In genomic region chr18:79585395-79586370, GRCh38 we compare ENCODE assay signal across 19 cellular contexts.
A peak's percentile ranks its signal among the peaks of the same experiment; 100 is the strongest.
DNase-seq lines count a peak whose midpoint lies in the region; ATAC-seq, FAIRE-seq and TF ChIP-seq lines count a peak whose summit lies in the region.
"Had no signal": no experiment of that assay in that cellular context is flagged by ENCODE, and none has a peak within 500 bp of the region (broad histone marks: within the 10 kb centered on the region; RNA-seq: fewer than 3 reads in every experiment).

No MANE protein-coding gene starts in this region.

- H2BK15ac ChIP-seq in H1 (ENCODE audit: low read length), result no peak overlapping the region

- WGBS in H1 (ENCODE audit: extremely low coverage in 1 of 2, insufficient coverage in 1 of 2, insufficient read length in 1 of 2, insufficient replicate concordance in 2 of 2, low coverage in 1 of 2, low lambda C conversion rate in 2 of 2, missing lambda C conversion rate in 1 of 2), 2 experiments, result 90% methylated on average over 9 of the region's 20 CpGs; no CpG with 5 or more reads in 1 of the 2 experiments

- no peaks in the 10 kb centered on the region for H3K36me3 ChIP-seq in H1 (ENCODE audit: control insufficient read depth in 2 of 4, insufficient read depth in 4 of 4, low read length in 3 of 4)
- H3K36me3 ChIP-seq: Peyer's patch had no signal

- no peak overlapping the region for H2BK20ac ChIP-seq in H1 (ENCODE audit: low read length)

- no peaks in the 10 kb centered on the region for H3K4me1 Mint-ChIP-seq in stimulated activated naive CD8-positive, alpha-beta T cell treated with anti-CD3 and anti-CD28 coated beads, Interleukin-15, amount 100 ng/mL, for 72 hours
- H3K4me1 Mint-ChIP-seq in nephron, result peaks cover 44% of the 10 kb centered on the region
- H3K4me1 Mint-ChIP-seq in activated T-helper 1 cell treated with anti-CD3 and anti-CD28 coated beads, Interleukin-12 subunit alpha, Interleukin-12 subunit beta, Interleukin-2, Interleukin-4 antibody, amounts not matched to agents 30 ng/mL and 10 ng/mL and 1 ng/mL, durations not matched to agents 14 hours and 24 hours and 36 hours (ENCODE audit: low read depth), result no peaks in the 10 kb centered on the region

- H3K14ac ChIP-seq in H1 (ENCODE audit: insufficient read length), result no peak overlapping the region

- H3K4me1 ChIP-seq in H1 (replicated peaks in 1 of 4; ENCODE audit: control insufficient read depth in 3 of 4, insufficient read depth in 4 of 4, low read length in 3 of 4), result peaks cover 0 to 15% (median 8%) of the 10 kb centered on the region in 4 experiments; a peak in 6 of 7 replicates
- H3K4me1 ChIP-seq: Caco-2 had no signal

- no peak for FAIRE-seq in H1 (lab: Jason Lieb, UNC)
- FAIRE-seq: GM19239, HTR-8/SVneo had no signal

- DNase-seq in stimulated activated naive CD8-positive, alpha-beta T cell treated with anti-CD3 and anti-CD28 coated beads, Interleukin-15, amount 100 ng/mL, for 72 hours, result no peak
- DNase-seq in stimulated activated naive CD8-positive, alpha-beta T cell treated with anti-CD3 and anti-CD28 coated beads, Interleukin-15, Interleukin-2, amounts not matched to agents 100 U/mL and 50 U/mL, for 24 hours, result no peak
- DNase-seq in H1 (ENCODE audit: low read depth in 1 of 2, low spot score in 2 of 2), result no peak
- DNase-seq in iPS-NIHi7 (ENCODE audit: extremely low spot score), result no peak
- no peak for DNase-seq in stimulated activated CD4-positive, alpha-beta T cell treated with anti-CD3 and anti-CD28 coated beads, Interleukin-12 subunit alpha, Interleukin-12 subunit beta, amount 100 ng/mL, for 4 hours
- no peak for DNase-seq in activated T-helper 1 cell treated with anti-CD3 and anti-CD28 coated beads, Interleukin-12 subunit alpha, Interleukin-12 subunit beta, Interleukin-2, Interleukin-4 antibody, amounts not matched to agents 30 ng/mL and 10 ng/mL and 1 ng/mL, durations not matched to agents 14 hours and 24 hours and 36 hours (ENCODE audit: low spot score)
- DNase-seq: Caco-2; cortex of kidney; NCI-H1417 treated with DMSO at 0.1 percent for 48 hours; NCI-H774; retina; stimulated activated CD4-positive, alpha-beta T cell treated with anti-CD3 and anti-CD28 coated beads, Interleukin-1b, Interleukin-23, amount 100 ng/mL, for 48 hours; T-cell had no signal

- H3K9ac ChIP-seq in H1 (replicated peaks in 1 of 4; ENCODE audit: extremely low read depth in 1 of 4, low read depth in 3 of 4, low read length in 3 of 4), result no peak overlapping the region

- no peak for TF ChIP-seq EP300 in H1 (IDR thresholded peaks at IDR 0.05; ENCODE audit: borderline replicate concordance in 1 of 2, low read depth in 2 of 2, low read length in 2 of 2)

- H3K4me3 Mint-ChIP-seq in stimulated activated naive CD8-positive, alpha-beta T cell treated with anti-CD3 and anti-CD28 coated beads, Interleukin-15, amount 100 ng/mL, for 72 hours, result no peak overlapping the region
- peak overlapping the region in 2 of 3 experiments; percentile 48 to 69 for H3K4me3 Mint-ChIP-seq in nephron
- no peak overlapping the region for H3K4me3 Mint-ChIP-seq in activated T-helper 1 cell treated with anti-CD3 and anti-CD28 coated beads, Interleukin-12 subunit alpha, Interleukin-12 subunit beta, Interleukin-2, Interleukin-4 antibody, amounts not matched to agents 30 ng/mL and 10 ng/mL and 1 ng/mL, durations not matched to agents 14 hours and 24 hours and 36 hours
- H3K4me3 Mint-ChIP-seq: memory B cell, T-cell had no signal

- H3K23ac ChIP-seq in H1 (ENCODE audit: insufficient read length), result no peak overlapping the region

- CTCF ChIA-PET in H1 (lab: Charles Lee; ENCODE audit: partially characterized antibody), result no interaction called here

- no peak for TF ChIP-seq POLR2A in H1 (IDR thresholded peaks at IDR 0.05; ENCODE audit: control extremely low read depth in 1 of 2, low read depth in 2 of 2, low read length in 2 of 2)

- H3K9me3 Mint-ChIP-seq in stimulated activated naive CD8-positive, alpha-beta T cell treated with anti-CD3 and anti-CD28 coated beads, Interleukin-15, amount 100 ng/mL, for 72 hours, result no peaks in the 10 kb centered on the region
- H3K9me3 Mint-ChIP-seq in nephron, result no peaks in the 10 kb centered on the region
- H3K9me3 Mint-ChIP-seq in activated T-helper 1 cell treated with anti-CD3 and anti-CD28 coated beads, Interleukin-12 subunit alpha, Interleukin-12 subunit beta, Interleukin-2, Interleukin-4 antibody, amounts not matched to agents 30 ng/mL and 10 ng/mL and 1 ng/mL, durations not matched to agents 14 hours and 24 hours and 36 hours, result no peaks in the 10 kb centered on the region
- H3K9me3 Mint-ChIP-seq: memory B cell, T-cell had no signal

- H2AK5ac ChIP-seq in H1 (ENCODE audit: low read depth, low read length), result no peak overlapping the region

- H2BK12ac ChIP-seq in H1 (ENCODE audit: low read depth, low read length), result no peak overlapping the region

- H3K18ac ChIP-seq in H1 (ENCODE audit: extremely low read depth, low read length), result no peak overlapping the region

- H3K27ac Mint-ChIP-seq in stimulated activated naive CD8-positive, alpha-beta T cell treated with anti-CD3 and anti-CD28 coated beads, Interleukin-15, amount 100 ng/mL, for 72 hours, result no peak overlapping the region
- H3K27ac Mint-ChIP-seq in nephron, result peak overlapping the region; percentile 76 to 98 (median 97)
- no peak overlapping the region for H3K27ac Mint-ChIP-seq in activated T-helper 1 cell treated with anti-CD3 and anti-CD28 coated beads, Interleukin-12 subunit alpha, Interleukin-12 subunit beta, Interleukin-2, Interleukin-4 antibody, amounts not matched to agents 30 ng/mL and 10 ng/mL and 1 ng/mL, durations not matched to agents 14 hours and 24 hours and 36 hours
- H3K27ac Mint-ChIP-seq: T-cell had no signal

- H3K27ac ChIP-seq in H1 (ENCODE audit: low read depth, low read length), result no peak overlapping the region
- H3K27ac ChIP-seq: Peyer's patch had no signal

- peak overlapping the region; percentile 63; the same call in 1 of the 2 replicates for H4K8ac ChIP-seq in H1 (ENCODE audit: extremely low read depth, insufficient read depth, low read length)

- peaks cover 0 to 7% (median 0%) of the 10 kb centered on the region in 4 experiments; a peak in 1 of 7 replicates for H3K27me3 ChIP-seq in H1 (replicated peaks in 1 of 4; ENCODE audit: control insufficient read depth in 3 of 4, extremely low read depth in 1 of 4, insufficient read depth in 3 of 4, low read length in 3 of 4)
- H3K27me3 ChIP-seq: Peyer's patch had no signal

- H2BK5ac ChIP-seq in H1 (ENCODE audit: low read depth, low read length), result no peak overlapping the region

- H4K91ac ChIP-seq in H1 (replicated peaks; ENCODE audit: insufficient read length, low read length), result no peak overlapping the region

- H3K27me3 Mint-ChIP-seq in stimulated activated naive CD8-positive, alpha-beta T cell treated with anti-CD3 and anti-CD28 coated beads, Interleukin-15, amount 100 ng/mL, for 72 hours, result peaks cover 7% of the 10 kb centered on the region
- H3K27me3 Mint-ChIP-seq in nephron (ENCODE audit: low read depth), result peaks cover 3% of the 10 kb centered on the region
- H3K27me3 Mint-ChIP-seq in activated T-helper 1 cell treated with anti-CD3 and anti-CD28 coated beads, Interleukin-12 subunit alpha, Interleukin-12 subunit beta, Interleukin-2, Interleukin-4 antibody, amounts not matched to agents 30 ng/mL and 10 ng/mL and 1 ng/mL, durations not matched to agents 14 hours and 24 hours and 36 hours (ENCODE audit: insufficient read depth), result no peaks in the 10 kb centered on the region
- H3K27me3 Mint-ChIP-seq: T-cell had no signal

- H4K20me1 ChIP-seq in H1 (replicated peaks in 1 of 2; ENCODE audit: control insufficient read depth in 1 of 2, insufficient read depth in 2 of 2, low read length in 2 of 2), result peaks cover 0 to 6% of the 10 kb centered on the region in 2 experiments

- H3K4ac ChIP-seq in H1 (replicated peaks; ENCODE audit: insufficient read length, low read depth, low read length), result no peak overlapping the region

- H3K79me1 ChIP-seq in H1 (ENCODE audit: low read depth, low read length), result no peaks in the 10 kb centered on the region

- TF ChIP-seq CTCF in H1 (IDR thresholded peaks at IDR 0.05; ENCODE audit: control extremely low read depth in 1 of 3, insufficient read depth in 1 of 3, low read depth in 1 of 3, low read length in 3 of 3) (no peak; a peak in 1 of 4 replicates), nephron (IDR thresholded peaks at IDR 0.05; ENCODE audit: unreplicated experiment in 3 of 3) (peak in 2 of 3 experiments; percentile 21 to 24)

- H3K56ac ChIP-seq in H1 (replicated peaks; ENCODE audit: insufficient read length, low read depth, low read length), result no peak overlapping the region

- H4K5ac ChIP-seq in H1 (ENCODE audit: insufficient read length, low read depth, low read length), result no peak overlapping the region

- H2BK120ac ChIP-seq in H1 (replicated peaks; ENCODE audit: low read depth, low read length), result no peak overlapping the region

- H3K23me2 ChIP-seq in H1 (ENCODE audit: low read depth, low read length), result no peaks in the 10 kb centered on the region; the same call in 1 of the 2 replicates

- H3K36me3 Mint-ChIP-seq in nephron (ENCODE audit: low read depth), result no peaks in the 10 kb centered on the region
- H3K36me3 Mint-ChIP-seq in activated T-helper 1 cell treated with anti-CD3 and anti-CD28 coated beads, Interleukin-12 subunit alpha, Interleukin-12 subunit beta, Interleukin-2, Interleukin-4 antibody, amounts not matched to agents 30 ng/mL and 10 ng/mL and 1 ng/mL, durations not matched to agents 14 hours and 24 hours and 36 hours (ENCODE audit: low read depth), result no peaks in the 10 kb centered on the region
- H3K36me3 Mint-ChIP-seq: memory B cell, T-cell had no signal

- 0 out of 4 replicates have a peak, but pooled peaks of 1 of the 2 experiments have one; percentile 6 for TF ChIP-seq RAD21 in H1 (IDR thresholded peaks at IDR 0.05 in 1 of 2, conservative IDR thresholded peaks at IDR 0.05 in 1 of 2; ENCODE audit: low read depth in 2 of 2, low read length in 2 of 2)

- peak; percentile 69 for ATAC-seq in stimulated activated naive CD8-positive, alpha-beta T cell treated with anti-CD3 and anti-CD28 coated beads, Interleukin-15, amount 100 ng/mL, for 72 hours
- no peak for ATAC-seq in stimulated activated naive CD8-positive, alpha-beta T cell treated with anti-CD3 and anti-CD28 coated beads, Interleukin-15, Interleukin-2, amounts not matched to agents 100 U/mL and 50 U/mL, for 24 hours
- ATAC-seq in GM18868 (IDR thresholded peaks at IDR 0.05; ENCODE audit: unreplicated experiment), result no peak
- ATAC-seq: T-cell had no signal

- no peak overlapping the region for H3K4me3 ChIP-seq in H1 (ENCODE audit: extremely low read depth in 1 of 4, insufficient read depth in 2 of 4, low read depth in 3 of 4, low read length in 4 of 4)
- H3K4me3 ChIP-seq: Peyer's patch had no signal

- no peaks in the 10 kb centered on the region for H3K79me2 ChIP-seq in H1 (ENCODE audit: control insufficient read depth in 1 of 2, insufficient read depth in 2 of 2, low read length in 2 of 2)

- peaks cover 8 to 12% of the 10 kb centered on the region in 2 experiments; a peak in 2 of 4 replicates for H3K9me3 ChIP-seq in H1 (ENCODE audit: insufficient read depth in 2 of 2, low read depth in 1 of 2, low read length in 1 of 2)
- H3K9me3 ChIP-seq: Caco-2, Peyer's patch had no signal

- intact Hi-C loops in activated T-helper 1 cell treated with anti-CD3 and anti-CD28 coated beads, Interleukin-12 subunit alpha, Interleukin-12 subunit beta, Interleukin-2, Interleukin-4 antibody, amounts not matched to agents 30 ng/mL and 10 ng/mL and 1 ng/mL, durations not matched to agents 14 hours and 24 hours and 36 hours (cut with micrococcal nuclease), result no loop called here

- H2AFZ ChIP-seq in H1 (ENCODE audit: low read length), result no peak overlapping the region

- H3K4me2 ChIP-seq in H1 (ENCODE audit: insufficient read depth in 1 of 2, low read depth in 2 of 2, low read length in 2 of 2), result no peak overlapping the region

- POLR2A ChIA-PET in H1 (lab: Charles Lee; ENCODE audit: partially characterized antibody), result interaction anchor here (0.7 kb wide), 1 partner anchor 39 kb away, joined by 6 read pairs; no protein-coding TSS in a partner anchor

Comparison
In these comparisons a context has a peak if more than half of its experiments do, and no peak if none do; other contexts are left out.
1. H3K27ac Mint-ChIP-seq: peak in nephron (3 of 3); none in stimulated activated naive CD8-positive, alpha-beta T cell treated with anti-CD3 and anti-CD28 coated beads, Interleukin-15, amount 100 ng/mL, for 72 hours (0 of 2) and activated T-helper 1 cell treated with anti-CD3 and anti-CD28 coated beads, Interleukin-12 subunit alpha, Interleukin-12 subunit beta, Interleukin-2, Interleukin-4 antibody, amounts not matched to agents 30 ng/mL and 10 ng/mL and 1 ng/mL, durations not matched to agents 14 hours and 24 hours and 36 hours (single experiment).
2. H3K4me3 Mint-ChIP-seq: peak in nephron (2 of 3); none in stimulated activated naive CD8-positive, alpha-beta T cell treated with anti-CD3 and anti-CD28 coated beads, Interleukin-15, amount 100 ng/mL, for 72 hours (0 of 2) and activated T-helper 1 cell treated with anti-CD3 and anti-CD28 coated beads, Interleukin-12 subunit alpha, Interleukin-12 subunit beta, Interleukin-2, Interleukin-4 antibody, amounts not matched to agents 30 ng/mL and 10 ng/mL and 1 ng/mL, durations not matched to agents 14 hours and 24 hours and 36 hours (single experiment).
3. CTCF ChIP-seq: peak in nephron (2 of 3); none in H1 (0 of 3).